In the genomic region with DNA sequence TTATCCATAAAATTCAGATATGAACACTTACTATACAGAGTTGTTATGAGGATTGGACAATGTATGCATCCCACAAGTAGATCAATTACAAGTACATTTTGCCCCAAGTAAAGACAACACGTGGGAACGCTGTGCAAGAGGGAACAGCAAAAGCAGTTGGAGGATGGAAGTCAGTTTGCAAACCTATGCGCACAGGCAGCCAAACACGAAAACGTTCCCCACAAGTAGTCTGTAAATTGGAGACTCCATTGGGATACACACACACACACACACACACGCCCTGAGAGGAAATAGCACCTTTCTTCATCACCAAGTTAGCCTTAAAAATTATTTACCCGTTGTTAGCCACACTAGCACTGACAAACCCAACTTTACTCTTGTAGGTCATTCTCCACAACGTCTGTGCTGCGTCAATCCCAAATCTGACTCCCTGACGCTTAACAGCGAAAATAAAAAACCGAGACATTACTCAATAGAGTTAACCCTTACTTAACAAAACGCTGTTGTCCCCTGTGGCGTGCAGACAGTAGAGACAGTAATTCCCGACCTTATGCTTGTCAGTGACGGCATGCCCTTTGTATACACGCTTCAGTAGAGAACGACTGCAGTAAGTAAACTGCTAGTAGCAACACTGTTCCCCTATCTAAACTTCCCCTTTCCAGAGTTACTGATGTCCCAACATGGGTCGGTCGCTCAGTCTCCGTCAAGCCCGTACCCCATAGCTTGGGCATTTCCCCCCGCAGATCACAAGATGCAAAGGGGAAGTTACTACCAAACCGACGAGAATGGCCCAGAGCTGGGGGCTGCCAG, we compare ENCODE assay signal across 8 cellular contexts. TPM values are rescaled to one million over a fixed set of nuclear protein-coding genes. Genes with fewer than 3 reads are reported as not detected.
A peak's percentile ranks its signal among the peaks of the same experiment; 100 is the strongest.
DNase-seq lines count a peak whose midpoint lies in the region; ATAC-seq and TF ChIP-seq lines count a peak whose summit lies in the region.

No MANE protein-coding gene starts in this region.

- H3K9ac ChIP-seq in mammary epithelial cell (ENCODE audit: insufficient read depth, low read length) = peak overlapping the region; percentile 76

- intact Hi-C loops in mammary epithelial cell (cut with micrococcal nuclease) = loop anchor here (1.0 to 5.0 kb wide), 3 partner anchors 67 to 139 kb away; partner anchors contain the start of gene UBE2D3

- TF ChIP-seq CTCF in mammary epithelial cell (conservative IDR thresholded peaks at IDR 0.05 in 1 of 2, IDR thresholded peaks at IDR 0.05 in 1 of 2; ENCODE audit: extremely low read depth in 1 of 2, insufficient read depth in 1 of 2, low read depth in 1 of 2, low read length in 2 of 2) = no peak

- WGBS in mammary epithelial cell (ENCODE audit: low coverage, missing lambda C conversion rate) = 13% methylated on average over 24 of the region's 25 CpGs

- in situ Hi-C loops in mammary epithelial cell (cut with MboI; ENCODE audit: low sequenced_read_pairs in 2 of 2) = no loop called here

- peak overlapping the region; percentile 91 for H3K4me2 ChIP-seq in mammary epithelial cell (ENCODE audit: insufficient read depth, low read depth, low read length)

- H3K36me3 ChIP-seq in mammary epithelial cell (ENCODE audit: insufficient read depth, low read length) = no peaks in the 10 kb centered on the region

- H3K79me2 ChIP-seq in mammary epithelial cell (ENCODE audit: insufficient read depth, low read length) = peaks cover 39% of the 10 kb centered on the region

- H3K27ac ChIP-seq in mammary epithelial cell (ENCODE audit: insufficient read depth, low read depth, low read length) = peak overlapping the region; percentile 58

- peaks cover 17% of the 10 kb centered on the region for H3K4me1 ChIP-seq in mammary epithelial cell (ENCODE audit: insufficient read depth, low read length)

- TSS peak; percentile 43 for BruUV-seq in mammary epithelial cell (replicated peaks; lab: Mats Ljungman, UMichigan)

- peak overlapping the region; percentile 56 to 84 (median 83) for H3K4me3 ChIP-seq in mammary epithelial cell (replicated peaks in 1 of 3; ENCODE audit: insufficient read depth in 1 of 3, low read depth in 2 of 3, low read length in 3 of 3)

- H2AFZ ChIP-seq in mammary epithelial cell (ENCODE audit: low read depth, low read length) = peak overlapping the region; percentile 100

- no peaks in the 10 kb centered on the region for H3K27me3 ChIP-seq in mammary epithelial cell (ENCODE audit: insufficient read depth, low read length)

- dilution Hi-C loops in mammary epithelial cell (cut with HindIII; ENCODE audit: low sequenced_read_pairs) = no loop called here

- DNase-seq in Daoy (ENCODE audit: low read depth) = peak; percentile 9
- DNase-seq in RPMI7951 (ENCODE audit: low read depth) = peak; percentile 34
- DNase-seq in mammary epithelial cell = peak; percentile 67
- peak; percentile 52 for DNase-seq in iris pigment epithelial cell (ENCODE audit: low read depth)
- DNase-seq in smooth muscle cell of the brain vasculature (ENCODE audit: low read depth, low spot score) = peak; percentile 4
- no peak for DNase-seq in mesenteric fat pad (ENCODE audit: low spot score)

- H4K20me1 ChIP-seq in mammary epithelial cell (ENCODE audit: insufficient read depth, low read length) = no peaks in the 10 kb centered on the region

- ATAC-seq in GM19372 (IDR thresholded peaks at IDR 0.05; ENCODE audit: low read depth, unreplicated experiment) (peak; percentile 49), HG03342 (IDR thresholded peaks at IDR 0.05; ENCODE audit: unreplicated experiment) (peak; percentile 67)

- H3K9me3 ChIP-seq in mammary epithelial cell (replicated peaks; ENCODE audit: insufficient read depth, low read length) = no peaks in the 10 kb centered on the region

- CTCF ChIA-PET in mammary epithelial cell (lab: Charles Lee; ENCODE audit: low non-redundant PET) = no interaction called here

RNA-seq across cellular contexts. Expression of gene MANBA, which starts 0.7 kb away (rescaled TPM):
- total RNA-seq in Daoy (2014; rRNA removed; shearing (Covaris generic)) = 8.2 and 13.4 TPM in 2 replicates
- 22.5 and 23.4 TPM in 2 replicates for total RNA-seq in RPMI7951 (2014; rRNA removed; shearing (Covaris generic))
- total RNA-seq in mammary epithelial cell = 10 to 100 TPM; 21.6 to 44.0 TPM
- 8.2 TPM for polyA plus RNA-seq in mammary epithelial cell
- polyA minus RNA-seq in mammary epithelial cell = 20.1 TPM
- total RNA-seq in mesenteric fat pad = 21.4 TPM
